12 cellular contexts compared by ENCODE assay signal in genomic region chr6:155183095-155183494, GRCh38.
DNase-seq lines count a peak whose midpoint lies in the region; ATAC-seq and TF ChIP-seq lines count a peak whose summit lies in the region.
"Had no signal": no experiment of that assay in that cellular context is flagged by ENCODE, and none has a peak within 500 bp of the region (broad histone marks: within the 10 kb centered on the region; RNA-seq: fewer than 3 reads in every experiment).

No MANE protein-coding gene starts in this region.

- H3K36me3 ChIP-seq in Peyer's patch: peaks cover 0 to 29% (median 0%) of the 10 kb centered on the region in 3 donors

- ATAC-seq in HG02623 (IDR thresholded peaks at IDR 0.05; ENCODE audit: unreplicated experiment): peak; percentile 31
- no peak for ATAC-seq in stimulated activated effector memory CD8-positive, alpha-beta T cell treated with anti-CD3 and anti-CD28 coated beads, Interleukin-12 subunit alpha, Interleukin-12 subunit beta, amount 100 ng/mL, for 72 hours
- ATAC-seq in SK-N-SH treated with all-trans-retinoic acid at 6 μM for 48 hours: no peak

- H3K4me1 Mint-ChIP-seq in stimulated activated effector memory CD8-positive, alpha-beta T cell treated with anti-CD3 and anti-CD28 coated beads, Interleukin-12 subunit alpha, Interleukin-12 subunit beta, amount 100 ng/mL, for 72 hours: peaks cover 30% of the 10 kb centered on the region

- H3K4me1 ChIP-seq in Peyer's patch: no peaks in the 10 kb centered on the region

- H3K27ac Mint-ChIP-seq in stimulated activated effector memory CD8-positive, alpha-beta T cell treated with anti-CD3 and anti-CD28 coated beads, Interleukin-12 subunit alpha, Interleukin-12 subunit beta, amount 100 ng/mL, for 72 hours: peak overlapping the region; percentile 61

- no peaks in the 10 kb centered on the region for H3K9me3 ChIP-seq in Peyer's patch

- no peaks in the 10 kb centered on the region for H3K27me3 ChIP-seq in Peyer's patch

- TF ChIP-seq CTCF in Peyer's patch (IDR thresholded peaks at IDR 0.05): no peak

- DNase-seq in NOMO-1 treated with DMSO at 0.1 percent for 48 hours (lab: John Stamatoyannopoulos, UW; ENCODE audit: unreplicated experiment): peak; percentile 44
- DNase-seq in NOMO-1 treated with dmso at 0.1 percent for 144 hours (lab: John Stamatoyannopoulos, UW; ENCODE audit: unreplicated experiment): no peak
- no peak for DNase-seq in Peyer's patch
- no peak for DNase-seq in stimulated activated effector memory CD8-positive, alpha-beta T cell treated with anti-CD3 and anti-CD28 coated beads, Interleukin-12 subunit alpha, Interleukin-12 subunit beta, amount 100 ng/mL, for 72 hours (ENCODE audit: low spot score in 2 of 2)
- DNase-seq in activated CD4-positive, CD25-positive, alpha-beta regulatory T cell (lab: John Stamatoyannopoulos, UW): no peak
- DNase-seq in NCI-H1105 treated with DMSO at 0.1 percent for 48 hours (lab: John Stamatoyannopoulos, UW): no peak
- DNase-seq: NCI-H82 had no signal

- no peak for TF ChIP-seq POLR2A in Peyer's patch (IDR thresholded peaks at IDR 0.05)

- no peak overlapping the region for H3K4me3 ChIP-seq in Peyer's patch

- peaks cover 15% of the 10 kb centered on the region for H3K36me3 Mint-ChIP-seq in stimulated activated effector memory CD8-positive, alpha-beta T cell treated with anti-CD3 and anti-CD28 coated beads, Interleukin-12 subunit alpha, Interleukin-12 subunit beta, amount 100 ng/mL, for 72 hours

- H3K27ac ChIP-seq in Peyer's patch: peak overlapping the region in 3 of 4 donors; percentile 8 to 64 (median 29)
- H3K27ac ChIP-seq: 22Rv1, epithelial cell of prostate, KMS-11 had no signal

- H3K9me3 Mint-ChIP-seq in stimulated activated effector memory CD8-positive, alpha-beta T cell treated with anti-CD3 and anti-CD28 coated beads, Interleukin-12 subunit alpha, Interleukin-12 subunit beta, amount 100 ng/mL, for 72 hours: no peaks in the 10 kb centered on the region

- H3K4me3 Mint-ChIP-seq in stimulated activated effector memory CD8-positive, alpha-beta T cell treated with anti-CD3 and anti-CD28 coated beads, Interleukin-12 subunit alpha, Interleukin-12 subunit beta, amount 100 ng/mL, for 72 hours: no peak overlapping the region

TF ChIP-seq in SK-N-SH treated with all-trans-retinoic acid at 6 μM for 48 hours, 23 proteins besides CTCF, POLR2A, EP300 and RAD21:
- TF ChIP-seq ZFP3 (CRISPR knock-in tag; IDR thresholded peaks at IDR 0.05) (no peak), OSR1 (CRISPR knock-in tag; IDR thresholded peaks at IDR 0.05) (no peak), ARNTL (CRISPR knock-in tag; IDR thresholded peaks at IDR 0.05; ENCODE audit: borderline replicate concordance, low read depth) (no peak), BACH2 (CRISPR knock-in tag; IDR thresholded peaks at IDR 0.05; ENCODE audit: borderline replicate concordance) (no peak), ZC3H10 (CRISPR knock-in tag; IDR thresholded peaks at IDR 0.05) (no peak), TCF4 (CRISPR knock-in tag; IDR thresholded peaks at IDR 0.05; ENCODE audit: borderline replicate concordance) (no peak), ZNF565 (CRISPR knock-in tag; conservative IDR thresholded peaks at IDR 0.05; ENCODE audit: low read depth) (no peak), TOX (CRISPR knock-in tag; IDR thresholded peaks at IDR 0.05; ENCODE audit: borderline replicate concordance) (no peak), PATZ1 (CRISPR knock-in tag; IDR thresholded peaks at IDR 0.05; ENCODE audit: borderline replicate concordance) (no peak)
